ENCODE assay signal across 10 cellular contexts in genomic region chr11:77325159-77325558, GRCh38. TPM values are rescaled to one million over a fixed set of nuclear protein-coding genes. Genes with fewer than 3 reads are reported as not detected.
"Had no signal": no experiment of that assay in that cellular context is flagged by ENCODE, and none has a peak within 500 bp of the region (broad histone marks: within the 10 kb centered on the region; RNA-seq: fewer than 3 reads in every experiment).

No MANE protein-coding gene starts in this region.

- H3K4me3 Mint-ChIP-seq: HFFc6, IgD-negative memory B cell had no signal

- H3K4me1 ChIP-seq: HAP-1 had no signal

- ATAC-seq: HCT116 had no signal

- H3K27me3 Mint-ChIP-seq: IgD-negative memory B cell had no signal

- H2AFZ ChIP-seq: GM23248 had no signal

- DNase-seq: GM23248, GOT3, H7, KBM-7 had no signal

- H3K4me3 ChIP-seq: GM23248, HAP-1 had no signal

- H3K27ac ChIP-seq: GM23248 had no signal

- H3K9me3 ChIP-seq: HAP-1 had no signal

- H3K27ac Mint-ChIP-seq: HFFc6 had no signal

- H3K9ac ChIP-seq: GM23248 had no signal

- H3K9me3 Mint-ChIP-seq: HFFc6 had no signal

RNA-seq across cellular contexts. Expression of gene GDPD4, which starts 23.7 kb away (rescaled TPM):
- total RNA-seq: GM23248, H4, H7, HFFc6, HT-29 had no signal
- polyA plus RNA-seq: GM23248, IgD-negative memory B cell had no signal
